Comparison of ENCODE assay signal across 13 cellular contexts in the genomic region with DNA sequence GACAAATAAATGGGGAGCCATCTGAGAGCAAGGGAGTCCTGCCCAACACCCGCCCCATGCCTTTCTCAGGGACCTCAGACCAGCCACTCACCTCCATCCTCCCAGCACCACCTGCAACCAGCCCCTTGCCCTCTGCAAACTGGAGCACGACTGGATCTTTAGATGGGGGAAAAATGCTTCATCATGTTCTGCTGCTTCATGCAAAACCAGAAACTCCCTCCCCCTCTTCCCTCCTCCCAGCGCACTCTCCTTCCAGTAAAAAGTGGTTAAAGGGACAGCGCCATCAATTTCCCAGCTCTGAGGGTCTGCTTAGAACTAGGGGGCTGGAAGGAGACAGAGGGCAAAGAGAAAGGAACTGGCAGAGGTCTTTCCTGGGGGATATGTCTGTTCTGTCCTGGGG.
DNase-seq lines count a peak whose midpoint lies in the region; ATAC-seq and TF ChIP-seq lines count a peak whose summit lies in the region.
"Had no signal": no experiment of that assay in that cellular context is flagged by ENCODE, and none has a peak within 500 bp of the region (broad histone marks: within the 10 kb centered on the region; RNA-seq: fewer than 3 reads in every experiment).

No MANE protein-coding gene starts in this region.

- no peaks in the 10 kb centered on the region for H3K36me3 ChIP-seq in HEK293 (ENCODE audit: control insufficient read depth in 2 of 2, insufficient read depth in 1 of 2, low read length in 2 of 2)
- no peaks in the 10 kb centered on the region for H3K36me3 ChIP-seq in iPS-18a (ENCODE audit: control insufficient read depth, low read depth, low read length)
- H3K36me3 ChIP-seq: pancreas had no signal

- CTCF ChIA-PET in HEK293 (lab: Yijun Ruan, JAX): no interaction called here

- ATAC-seq in GM18511 (IDR thresholded peaks at IDR 0.05; ENCODE audit: unreplicated experiment): no peak

- TF ChIP-seq CTCF in HEK293 (tag by site-specific recombination; IDR thresholded peaks at IDR 0.05): no peak

- DNase-seq in DMS53 (lab: John Stamatoyannopoulos, UW): peak; percentile 4
- no peak for DNase-seq in DMS53 treated with DMSO at 0.1 percent for 48 hours (lab: John Stamatoyannopoulos, UW; ENCODE audit: unreplicated experiment)
- DNase-seq in SHP77 (lab: John Stamatoyannopoulos, UW): peak; percentile 44 to 54
- no peak for DNase-seq in effector CD8-positive, alpha-beta T cell (lab: John Stamatoyannopoulos, UW)
- DNase-seq in hepatic stellate cell (ENCODE audit: low spot score): no peak
- DNase-seq: kidney; MV-4-11; NK-92 treated with Interleukin-12 subunit alpha and Interleukin-12 subunit beta, amount 100 ng/mL, for 24 hours; pancreas; SIG-M5 had no signal

- H3K4me3 ChIP-seq in HEK293 (ENCODE audit: low read depth, low read length) (no peak overlapping the region), iPS-18a (ENCODE audit: low read length) (peak overlapping the region; percentile 43)
- H3K4me3 ChIP-seq: pancreas had no signal

- peaks cover 77% of the 10 kb centered on the region for H3K27me3 ChIP-seq in iPS-18a (ENCODE audit: control insufficient read depth, insufficient read depth, low read length)

- H3K9ac ChIP-seq in iPS-18a (ENCODE audit: low read length): no peak overlapping the region

- no peak overlapping the region for H3K27ac ChIP-seq in HEK293 (ENCODE audit: extremely low read depth, low read depth, low read length)
- H3K27ac ChIP-seq in iPS-18a (ENCODE audit: low read length): no peak overlapping the region
- H3K27ac ChIP-seq: pancreas had no signal

- H3K9me3 ChIP-seq in HEK293 (ENCODE audit: control insufficient read depth, insufficient read depth, low read depth, low read length) (no peaks in the 10 kb centered on the region), iPS-18a (ENCODE audit: control insufficient read depth, low read depth, low read length) (no peaks in the 10 kb centered on the region)
- H3K9me3 ChIP-seq: pancreas had no signal

- POLR2A ChIA-PET in HEK293 (lab: Yijun Ruan, JAX): no interaction called here

- H3K4me1 ChIP-seq in HEK293 (ENCODE audit: control insufficient read depth, insufficient read depth, low read length): no peaks in the 10 kb centered on the region
- peaks cover 21% of the 10 kb centered on the region for H3K4me1 ChIP-seq in iPS-18a (ENCODE audit: control insufficient read depth, low read depth, low read length)

TF ChIP-seq in HEK293, 187 proteins besides CTCF, POLR2A, EP300 and RAD21:
- TF ChIP-seq ZNF561 (tag by site-specific recombination; IDR thresholded peaks at IDR 0.05; ENCODE audit: borderline replicate concordance): no peak
- peak; percentile 48; the same call in 1 of the 2 replicates for TF ChIP-seq ZNF600 (tag by site-specific recombination; IDR thresholded peaks at IDR 0.05)
TF ChIP-seq in HEK293: peak in this region for 1.

Comparison
In these comparisons a context has a peak if more than half of its experiments do, and no peak if none do; other contexts are left out.
1. DNase-seq: peak in DMS53 (single experiment) and SHP77 (2 of 2); none in DMS53 treated with DMSO at 0.1 percent for 48 hours (single experiment), effector CD8-positive, alpha-beta T cell (single experiment) and hepatic stellate cell (single experiment).